8 cellular contexts compared by ENCODE assay signal in the genomic region with DNA sequence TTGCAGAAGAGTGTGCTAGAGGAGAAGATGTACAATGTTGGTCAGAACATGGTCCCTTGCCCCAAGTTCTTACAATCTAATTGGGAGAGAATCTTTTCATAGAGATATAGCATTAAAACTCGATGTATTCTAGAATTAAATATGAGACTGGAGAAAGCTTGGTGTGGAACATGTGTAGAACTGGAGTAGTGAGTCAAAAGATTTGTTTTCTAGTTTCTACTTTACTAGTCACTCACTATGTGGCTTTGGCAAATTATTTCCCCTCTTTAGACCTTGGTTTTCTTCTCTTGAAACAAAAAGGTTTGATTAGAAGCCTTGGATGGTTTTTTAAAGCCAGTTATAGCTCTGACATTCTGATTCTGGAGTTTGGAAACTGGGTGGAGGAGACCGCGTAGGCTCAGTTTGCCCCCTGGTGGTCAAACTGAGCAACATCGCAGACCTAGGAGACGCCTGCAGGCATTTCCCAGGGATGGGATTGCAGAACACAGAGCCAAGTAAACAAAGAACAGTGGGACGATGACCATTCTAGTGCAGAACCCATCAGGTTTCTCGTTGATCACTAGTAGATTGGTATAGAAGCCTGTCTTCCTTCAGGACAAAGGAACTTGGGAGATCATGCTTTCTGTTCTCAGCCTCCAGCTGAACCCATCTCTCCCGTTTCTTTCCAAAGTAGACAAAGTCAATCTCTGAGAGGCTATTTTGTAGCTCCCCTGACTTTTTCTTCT.
A peak's percentile ranks its signal among the peaks of the same experiment; 100 is the strongest.
DNase-seq lines count a peak whose midpoint lies in the region; ATAC-seq lines count a peak whose summit lies in the region.

No MANE protein-coding gene starts in this region.

- peak; percentile 7 for DNase-seq in NK-92 treated with Interleukin-12 subunit alpha and Interleukin-12 subunit beta, amount 100 ng/mL, for 24 hours (lab: John Stamatoyannopoulos, UW)
- DNase-seq in NK-92 (lab: John Stamatoyannopoulos, UW; ENCODE audit: unreplicated experiment) (no peak), LoVo (ENCODE audit: low spot score) (peak; percentile 73), T follicular helper cell (ENCODE audit: low read depth) (peak; percentile 26), cerebellar cortex (ENCODE audit: low spot score) (peak; percentile 74), kidney tubule cell (ENCODE audit: low spot score) (peak; percentile 64)
- DNase-seq in stimulated activated naive CD4-positive, alpha-beta T cell (lab: John Stamatoyannopoulos, UW) = peak in 4 of 6 experiments; percentile 12 to 44 (median 26)

- no peak for ATAC-seq in GM21381 (IDR thresholded peaks at IDR 0.05; ENCODE audit: unreplicated experiment)
